In genomic region chr15:76996526-76997401, GRCh38 we compare ENCODE assay signal across 8 cellular contexts. TPM values are rescaled to one million over a fixed set of nuclear protein-coding genes. Genes with fewer than 3 reads are reported as not detected.
DNase-seq lines count a peak whose midpoint lies in the region; ATAC-seq and TF ChIP-seq lines count a peak whose summit lies in the region.

No MANE protein-coding gene starts in this region.

- no peak overlapping the region for H3K23ac ChIP-seq in IMR-90 (ENCODE audit: low read depth, low read length)

- no TSS peak for BruUV-seq in IMR-90 (replicated peaks; lab: Mats Ljungman, UMichigan)

- no peak overlapping the region for H3K27ac Mint-ChIP-seq in type B pancreatic cell

- H2AK9ac ChIP-seq in IMR-90 (replicated peaks; ENCODE audit: low read depth, low read length, poor library complexity): peak overlapping the region; percentile 63

- TF ChIP-seq CTCF in IMR-90 (conservative IDR thresholded peaks at IDR 0.05; ENCODE audit: low read depth, low read length) (no peak), type B pancreatic cell (conservative IDR thresholded peaks at IDR 0.05) (no peak)

- peaks cover 3% of the 10 kb centered on the region for H3K27me3 Mint-ChIP-seq in type B pancreatic cell

- H3K27me3 ChIP-seq in IMR-90 (ENCODE audit: control insufficient read depth, insufficient read depth, low read length): peaks cover 10% of the 10 kb centered on the region; the same call in 1 of the 2 replicates

- H4K8ac ChIP-seq in IMR-90 (ENCODE audit: low read depth in 2 of 2, low read length in 2 of 2): peak overlapping the region; percentile 41 to 83; a peak in 3 of 4 replicates

- no peak overlapping the region for H3K4me3 Mint-ChIP-seq in type B pancreatic cell

- intact Hi-C loops in IMR-90 (cut with micrococcal nuclease) (no loop called here), Right ventricle myocardium superior (cut with DNase I) (no loop called here)

- TF ChIP-seq RAD21 in IMR-90 (IDR thresholded peaks at IDR 0.05; ENCODE audit: low read length): no peak

- no peak overlapping the region for H3K56ac ChIP-seq in IMR-90 (ENCODE audit: extremely low read depth, insufficient read depth, low read length)

- H2BK5ac ChIP-seq in IMR-90 (ENCODE audit: low read depth, low read length, poor library complexity, severe bottlenecking): no peak overlapping the region

- no peak overlapping the region for H2BK120ac ChIP-seq in IMR-90 (ENCODE audit: low read depth, low read length)

- peaks cover 8% of the 10 kb centered on the region for H3K4me1 ChIP-seq in IMR-90 (ENCODE audit: control insufficient read depth, insufficient read depth, low read length)

- H4K20me1 ChIP-seq in IMR-90 (ENCODE audit: insufficient read depth, low read length): no peaks in the 10 kb centered on the region

- CTCF ChIA-PET in IMR-90 (lab: Yijun Ruan, JAX): interaction anchor here (1.1 kb wide), 1 partner anchor 101 kb away, joined by 3 read pairs; no protein-coding TSS in a partner anchor

- no peak overlapping the region for H2BK15ac ChIP-seq in IMR-90 (ENCODE audit: low read depth, low read length)

- 0 out of 2 replicates have a peak, but pooled peaks cover 3% of the 10 kb centered on the region for H3K9me1 ChIP-seq in IMR-90 (ENCODE audit: insufficient read depth, low read length)

- dilution Hi-C loops in IMR-90 (cut with HindIII; ENCODE audit: low sequenced_read_pairs, unreplicated experiment): no loop called here

- H3K14ac ChIP-seq in IMR-90 (replicated peaks; ENCODE audit: low read depth, low read length): no peak overlapping the region

- no peaks in the 10 kb centered on the region for H3K36me3 ChIP-seq in IMR-90 (ENCODE audit: control insufficient read depth, insufficient read depth, low read length)

- H3K9ac ChIP-seq in IMR-90 (ENCODE audit: low read depth, low read length): no peak overlapping the region

- H4K5ac ChIP-seq in IMR-90 (ENCODE audit: low read depth, low read length): no peak overlapping the region; the same call in 1 of the 2 replicates

- no peaks in the 10 kb centered on the region for H3K9me3 Mint-ChIP-seq in type B pancreatic cell

- in situ Hi-C loops in IMR-90 (cut with MboI; ENCODE audit: low sequenced_read_pairs): no loop called here

- DNase-seq in IMR-90 (peak; percentile 27), activated T-cell treated with anti-CD3 and anti-CD28 coated beads for 4 hours (peak; percentile 49), Right ventricle myocardium superior (peak; percentile 75), superior temporal gyrus (ENCODE audit: extremely low spot score) (no peak), NCI-H1048 (lab: John Stamatoyannopoulos, UW) (no peak), type B pancreatic cell (ENCODE audit: extremely low spot score, unreplicated experiment) (no peak)
- DNase-seq in stimulated activated CD4-positive, alpha-beta T cell treated with anti-CD3 and anti-CD28 coated beads, TNF-alpha, amount 100 ng/mL, for 48 hours (ENCODE audit: low read depth in 3 of 3): peak in 2 of 3 donors; percentile 46 to 62

- H3K4me2 ChIP-seq in IMR-90 (ENCODE audit: low read depth, low read length): no peak overlapping the region

- H2AK5ac ChIP-seq in IMR-90 (ENCODE audit: low read depth, low read length): no peak overlapping the region

- H3K36me3 Mint-ChIP-seq in type B pancreatic cell: no peaks in the 10 kb centered on the region

- no peak overlapping the region for H3K4me3 ChIP-seq in IMR-90 (ENCODE audit: insufficient read depth, low read depth, low read length)

- TF ChIP-seq POLR2A in IMR-90 (IDR thresholded peaks at IDR 0.05; ENCODE audit: low read depth, low read length): no peak

- H3K27ac ChIP-seq in IMR-90 (ENCODE audit: insufficient read depth, low read length): no peak overlapping the region

- WGBS in IMR-90 (ENCODE audit: extremely low coverage in 2 of 2, insufficient read length in 1 of 2), 2 experiments: 64% methylated on average over 2 of the region's 14 CpGs; no CpG with 5 or more reads in 1 of the 2 experiments

- H4K91ac ChIP-seq in IMR-90 (ENCODE audit: insufficient read depth, low read depth, low read length): peak overlapping the region; percentile 39; the same call in 1 of the 2 replicates

- no peaks in the 10 kb centered on the region for H3K4me1 Mint-ChIP-seq in type B pancreatic cell (ENCODE audit: unreplicated experiment)

- H3K18ac ChIP-seq in IMR-90 (ENCODE audit: low read depth, low read length): no peak overlapping the region; the same call in 1 of the 2 replicates

- H3K9me3 ChIP-seq in IMR-90 (ENCODE audit: control insufficient read depth, insufficient read depth, low read length): no peaks in the 10 kb centered on the region

- peak overlapping the region; percentile 41 for H3K4ac ChIP-seq in IMR-90 (ENCODE audit: low read depth, low read length)

- POLR2A ChIA-PET in IMR-90 (lab: Charles Lee; ENCODE audit: unreplicated experiment): no interaction called here

- H2AFZ ChIP-seq in IMR-90 (replicated peaks; ENCODE audit: low read length, poor library complexity): peak overlapping the region; percentile 85

- H3K79me1 ChIP-seq in IMR-90 (ENCODE audit: low read depth in 1 of 2, low read length in 2 of 2): no peaks in the 10 kb centered on the region

- H2BK20ac ChIP-seq in IMR-90 (ENCODE audit: low read depth, low read length): no peak overlapping the region

- peak; percentile 66 for ATAC-seq in IMR-90 (ENCODE audit: low read depth)
- ATAC-seq in Right ventricle myocardium superior (ENCODE audit: poor library complexity): peak; percentile 58
- no peak for ATAC-seq in GM18502 (IDR thresholded peaks at IDR 0.05; ENCODE audit: poor library complexity, unreplicated experiment)

TF ChIP-seq in IMR-90, 13 proteins besides CTCF, POLR2A, EP300 and RAD21:
- TF ChIP-seq FOS (IDR thresholded peaks at IDR 0.05; ENCODE audit: low read depth, low read length) (peak; percentile 31; the same call in 1 of the 2 replicates), RCOR1 (IDR thresholded peaks at IDR 0.05; ENCODE audit: insufficient replicate concordance, low read length) (no peak)

RNA-seq across cellular contexts. Expression of gene PSTPIP1, which starts 1.8 kb away (rescaled TPM):
- 0.36 and 0.56 TPM in 2 replicates for total RNA-seq in IMR-90 (2012; rRNA removed)
- 0.83 and 1.1 TPM in 2 replicates for polyA plus RNA-seq in IMR-90 (2012; rRNA removed)
- polyA plus RNA-seq in IMR-90 (2012; cell fraction: cytosol; rRNA removed): 0.74 and 0.75 TPM in 2 replicates
- polyA plus RNA-seq in IMR-90 (2012; cell fraction: nucleus; rRNA removed; ENCODE audit: low replicate concordance): 1.0 and 3.2 TPM in 2 replicates
- 5.0 TPM for total RNA-seq in Right ventricle myocardium superior
- total RNA-seq in type B pancreatic cell (ENCODE audit: low replicate concordance): 0.77 TPM in 1 of 2 replicates, not detected in the other

Comparison
In these comparisons a context has a peak if more than half of its experiments do, and no peak if none do; other contexts are left out.
1. DNase-seq: peak in IMR-90 (single experiment), activated T-cell treated with anti-CD3 and anti-CD28 coated beads for 4 hours (single experiment), Right ventricle myocardium superior (single experiment) and stimulated activated CD4-positive, alpha-beta T cell treated with anti-CD3 and anti-CD28 coated beads, TNF-alpha, amount 100 ng/mL, for 48 hours (2 of 3); none in superior temporal gyrus (single experiment), NCI-H1048 (single experiment) and type B pancreatic cell (single experiment).